Comparison of ENCODE assay signal across 8 cellular contexts in genomic region chr15:50355980-50356379, GRCh38. TPM values are rescaled to one million over a fixed set of nuclear protein-coding genes. Genes with fewer than 3 reads are reported as not detected.
A peak's percentile ranks its signal among the peaks of the same experiment; 100 is the strongest.
DNase-seq lines count a peak whose midpoint lies in the region; ATAC-seq and TF ChIP-seq lines count a peak whose summit lies in the region.

No MANE protein-coding gene starts in this region.

- ATAC-seq in natural killer cell (no peak), HG02642 (IDR thresholded peaks at IDR 0.05; ENCODE audit: poor library complexity, unreplicated experiment) (no peak), HG02678 (IDR thresholded peaks at IDR 0.05; ENCODE audit: unreplicated experiment) (no peak)

- peaks cover 8% of the 10 kb centered on the region for H3K36me3 Mint-ChIP-seq in natural killer cell

- peaks cover 52 to 55% of the 10 kb centered on the region in 2 donors for H3K4me1 Mint-ChIP-seq in natural killer cell

- no peaks in the 10 kb centered on the region for H3K9me3 ChIP-seq in BLaER1 treated with 17β-estradiol and CSF1 and Interleukin-3, amounts not matched to agents 10 nM and 100 nM (replicated peaks in 1 of 11)
- no peaks in the 10 kb centered on the region for H3K9me3 ChIP-seq in duodenal mucosa (ENCODE audit: control insufficient read depth in 1 of 2, low read length in 2 of 2)

- TF ChIP-seq CTCF in natural killer cell (IDR thresholded peaks at IDR 0.05) = no peak

- peak overlapping the region; percentile 97 to 100 for H3K27ac Mint-ChIP-seq in natural killer cell

- no peaks in the 10 kb centered on the region for H3K9me3 Mint-ChIP-seq in natural killer cell

- peak overlapping the region; percentile 99 to 100 (median 100) for H3K27ac ChIP-seq in BLaER1 treated with 17β-estradiol and CSF1 and Interleukin-3, amounts not matched to agents 10 nM and 100 nM
- no peak overlapping the region for H3K27ac ChIP-seq in duodenal mucosa (ENCODE audit: low read depth, low read length)

- no peaks in the 10 kb centered on the region for H3K27me3 ChIP-seq in BLaER1 treated with 17β-estradiol and CSF1 and Interleukin-3, amounts not matched to agents 10 nM and 100 nM
- no peaks in the 10 kb centered on the region for H3K27me3 ChIP-seq in duodenal mucosa (ENCODE audit: control insufficient read depth in 1 of 2, insufficient read depth in 2 of 2, low read length in 2 of 2)

- H3K27me3 Mint-ChIP-seq in natural killer cell (ENCODE audit: low read depth in 2 of 2) = no peaks in the 10 kb centered on the region

- peaks cover 0 to 28% (median 18%) of the 10 kb centered on the region in 11 experiments; a peak in 17 of 22 replicates for H4K20me1 ChIP-seq in BLaER1 treated with 17β-estradiol and CSF1 and Interleukin-3, amounts not matched to agents 10 nM and 100 nM

- intact Hi-C loops in natural killer cell (cut with micrococcal nuclease) = loop anchor here (1.0 to 10.0 kb wide), 3 partner anchors 68 to 735 kb away; partner anchors contain the start of genes DTWD1, FAM227B, TRPM7 and USP8

- peaks cover 28 to 54% (median 38%) of the 10 kb centered on the region in 10 experiments for H3K4me1 ChIP-seq in BLaER1 treated with 17β-estradiol and CSF1 and Interleukin-3, amounts not matched to agents 10 nM and 100 nM
- H3K4me1 ChIP-seq in duodenal mucosa (ENCODE audit: control insufficient read depth in 1 of 2, insufficient read depth in 2 of 2, low read length in 2 of 2) = peaks cover 26 to 28% of the 10 kb centered on the region in 2 donors

- H3K9ac ChIP-seq in BLaER1 treated with 17β-estradiol and CSF1 and Interleukin-3, amounts not matched to agents 10 nM and 100 nM = peak overlapping the region; percentile 99 to 100 (median 100)
- peak overlapping the region; percentile 87 to 95 for H3K9ac ChIP-seq in duodenal mucosa (ENCODE audit: low read depth in 1 of 2, low read length in 2 of 2)

- peaks cover 16 to 50% (median 38%) of the 10 kb centered on the region in 11 experiments for H3K36me3 ChIP-seq in BLaER1 treated with 17β-estradiol and CSF1 and Interleukin-3, amounts not matched to agents 10 nM and 100 nM
- H3K36me3 ChIP-seq in duodenal mucosa (ENCODE audit: control insufficient read depth in 1 of 2, insufficient read depth in 2 of 2, low read length in 2 of 2) = peaks cover 0 to 13% of the 10 kb centered on the region in 2 donors

- H3K4me3 ChIP-seq in BLaER1 treated with 17β-estradiol and CSF1 and Interleukin-3, amounts not matched to agents 10 nM and 100 nM = peak overlapping the region; percentile 84 to 98 (median 94)
- H3K4me3 ChIP-seq in duodenal mucosa (ENCODE audit: low read depth in 1 of 2, low read length in 2 of 2) = peak overlapping the region; percentile 81 to 96

- peak overlapping the region; percentile 99 for H3K4me3 Mint-ChIP-seq in natural killer cell

- DNase-seq in LHCN-M2 (ENCODE audit: low read depth) (peak; percentile 5), natural killer cell (no peak), ureter (ENCODE audit: low spot score) (no peak), NCI-H524 treated with DMSO at 0.1 percent for 48 hours (lab: John Stamatoyannopoulos, UW) (no peak)

- H3K4me2 ChIP-seq in BLaER1 treated with 17β-estradiol and CSF1 and Interleukin-3, amounts not matched to agents 10 nM and 100 nM = peak overlapping the region; percentile 79 to 99 (median 91)

RNA-seq across cellular contexts. Expression of gene GABPB1, which starts 1.0 kb away (rescaled TPM):
- total RNA-seq in LHCN-M2 (2014; rRNA removed) (30.3 and 32.5 TPM in 2 replicates), natural killer cell (10 to 100 TPM; 20.8 to 30.8 (median 26.3) TPM), ureter (21.3 TPM)
- polyA plus RNA-seq in LHCN-M2 (2012) = 9.9 TPM
